8 cellular contexts compared by ENCODE assay signal in genomic region chr12:108457006-108457733, GRCh38. TPM values are rescaled to one million over a fixed set of nuclear protein-coding genes. Genes with fewer than 3 reads are reported as not detected.
DNase-seq lines count a peak whose midpoint lies in the region; ATAC-seq, FAIRE-seq and TF ChIP-seq lines count a peak whose summit lies in the region.
"Had no signal": no experiment of that assay in that cellular context is flagged by ENCODE, and none has a peak within 500 bp of the region (broad histone marks: within the 10 kb centered on the region; RNA-seq: fewer than 3 reads in every experiment).

No MANE protein-coding gene starts in this region.

- H3K4me3 ChIP-seq in cardiac fibroblast (replicated peaks in 1 of 2; ENCODE audit: low read depth in 2 of 2, low read length in 2 of 2) (no peak overlapping the region), kidney epithelial cell (ENCODE audit: low read depth, low read length) (no peak overlapping the region), thoracic aorta (no peak overlapping the region)

- H3K36me3 ChIP-seq in kidney epithelial cell (ENCODE audit: control insufficient read depth, insufficient read depth, low read length) (no peaks in the 10 kb centered on the region), thoracic aorta (no peaks in the 10 kb centered on the region)

- peak; percentile 49 for FAIRE-seq in G401.6 (lab: Jason Lieb, UNC)

- ATAC-seq in HG03521 (IDR thresholded peaks at IDR 0.05; ENCODE audit: unreplicated experiment) (peak; percentile 56), thoracic aorta (ENCODE audit: insufficient number of reproducible peaks, low FRiP score, low read depth) (no peak), GM19035 (IDR thresholded peaks at IDR 0.05; ENCODE audit: unreplicated experiment) (no peak)
- ATAC-seq: activated T-cell treated with anti-CD3 and anti-CD28 coated beads, Interleukin-2, amount 50 U/mL, for 72 hours had no signal

- no peaks in the 10 kb centered on the region for H3K4me1 ChIP-seq in thoracic aorta (ENCODE audit: control insufficient read depth in 1 of 2, low read depth in 2 of 2)

- no peaks in the 10 kb centered on the region for H3K9me3 ChIP-seq in thoracic aorta

- H3K27me3 ChIP-seq in kidney epithelial cell (ENCODE audit: control insufficient read depth, insufficient read depth, low read length) (no peaks in the 10 kb centered on the region), thoracic aorta (replicated peaks; ENCODE audit: insufficient read depth) (no peaks in the 10 kb centered on the region)

- H3K27ac ChIP-seq in thoracic aorta, result no peak overlapping the region

- TF ChIP-seq CTCF in cardiac fibroblast (IDR thresholded peaks at IDR 0.05; ENCODE audit: low read depth, low read length) (peak; percentile 52), kidney epithelial cell (IDR thresholded peaks at IDR 0.05; ENCODE audit: insufficient read depth, low read length, poor library complexity, severe bottlenecking) (peak; percentile 69), thoracic aorta (IDR thresholded peaks at IDR 0.05) (peak; percentile 66)

- DNase-seq in NCI-H774 (lab: John Stamatoyannopoulos, UW) (peak; percentile 39), cardiac fibroblast (ENCODE audit: low read depth in 2 of 2) (peak; percentile 60 to 64), kidney epithelial cell (ENCODE audit: low read depth) (no peak), thoracic aorta (ENCODE audit: low spot score) (no peak)

RNA-seq across cellular contexts. Expression of gene FICD, which starts 57.9 kb away (rescaled TPM):
- total RNA-seq in kidney epithelial cell, result 6.9 and 8.4 TPM in 2 replicates
- 10 to 100 TPM; 10.2 to 11.8 TPM for total RNA-seq in thoracic aorta

Comparison
In these comparisons a context has a peak if more than half of its experiments do, and no peak if none do; other contexts are left out.
1. DNase-seq: peak in NCI-H774 (single experiment) and cardiac fibroblast (2 of 2); none in kidney epithelial cell (single experiment) and thoracic aorta (single experiment).
2. Peak in every context shown above with its lines, with median percentiles within 50 percentile points of each other: CTCF ChIP-seq.